Comparison of ENCODE assay signal across 1 cellular context in the genomic region with DNA sequence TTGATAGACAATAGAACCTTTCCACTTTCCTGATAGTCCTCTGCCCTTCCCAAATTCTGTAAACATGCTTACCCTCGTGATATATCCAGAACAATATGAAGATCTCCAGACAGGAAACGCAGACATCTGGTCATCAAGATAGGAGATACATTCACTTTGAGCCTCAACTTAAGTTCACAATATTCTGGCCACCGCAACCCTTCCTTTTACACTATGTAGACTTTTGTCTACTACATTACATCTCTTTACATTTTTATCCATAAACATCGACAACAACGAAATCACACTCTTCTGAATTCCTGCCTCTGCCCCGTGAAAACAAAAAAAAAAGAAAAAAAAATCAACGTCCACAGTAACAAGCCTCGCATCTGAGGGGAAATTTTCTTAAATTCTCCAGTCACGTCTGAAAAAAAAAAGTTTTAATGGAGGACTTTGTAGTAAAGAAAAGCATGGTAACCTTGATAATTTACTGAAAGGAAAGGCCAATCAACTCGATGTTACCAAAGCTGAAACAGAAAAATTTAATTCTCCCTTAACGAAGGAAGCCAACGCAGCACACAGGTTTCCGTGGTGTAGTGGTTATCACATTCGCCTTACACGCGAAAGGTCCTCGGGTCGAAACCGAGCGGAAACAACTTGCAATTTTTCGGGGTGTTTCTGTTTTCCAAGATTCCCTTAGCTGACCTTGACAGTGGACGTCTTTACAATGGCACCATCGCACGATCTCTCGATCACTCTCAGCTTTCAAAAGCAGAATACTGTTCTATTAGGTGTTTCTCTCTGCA.
TF ChIP-seq lines count a peak whose summit lies in the region.

No MANE protein-coding gene starts in this region.

TF ChIP-seq in IMR-90, 13 proteins besides CTCF, POLR2A, EP300 and RAD21:
- TF ChIP-seq CHD1 (IDR thresholded peaks at IDR 0.05; ENCODE audit: low read depth, low read length) (no peak), FOS (IDR thresholded peaks at IDR 0.05; ENCODE audit: low read depth, low read length) (peak; percentile 29; the same call in 1 of the 2 replicates)
